1 cellular context compared by ENCODE assay signal in the genomic region with DNA sequence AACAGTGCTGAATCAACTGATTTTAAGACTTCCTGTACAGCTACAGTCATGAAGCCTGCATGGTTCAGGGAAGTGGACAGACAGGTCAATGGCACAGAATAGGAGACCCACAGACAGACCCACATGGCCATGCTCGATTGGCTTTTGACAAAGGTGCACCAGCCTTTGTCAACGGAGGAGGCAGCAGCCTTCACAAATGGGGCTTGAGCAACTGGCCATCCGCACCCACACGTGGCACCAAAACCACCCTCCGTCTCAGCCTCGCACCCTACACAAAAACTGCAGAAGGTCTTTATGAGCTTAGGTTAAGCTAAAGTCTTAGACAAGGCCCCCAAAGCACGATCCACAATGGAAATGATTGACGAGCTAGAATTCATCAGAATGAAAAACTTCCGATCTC.
TF ChIP-seq lines count a peak whose summit lies in the region.

No MANE protein-coding gene starts in this region.

TF ChIP-seq in H1, 55 proteins besides CTCF, POLR2A, EP300 and RAD21:
- TF ChIP-seq KDM1A (IDR thresholded peaks at IDR 0.05; ENCODE audit: borderline replicate concordance, low read length) = no peak
- no peak for TF ChIP-seq ZNF274 (IDR thresholded peaks at IDR 0.05; ENCODE audit: borderline replicate concordance, extremely low read depth, low read length)
- TF ChIP-seq EGR1 (IDR thresholded peaks at IDR 0.05; ENCODE audit: borderline replicate concordance, low read depth, low read length) = no peak
- no peak for TF ChIP-seq CBX8 (IDR thresholded peaks at IDR 0.05; ENCODE audit: borderline replicate concordance, low read depth, low read length)
- TF ChIP-seq, protein P1, sequence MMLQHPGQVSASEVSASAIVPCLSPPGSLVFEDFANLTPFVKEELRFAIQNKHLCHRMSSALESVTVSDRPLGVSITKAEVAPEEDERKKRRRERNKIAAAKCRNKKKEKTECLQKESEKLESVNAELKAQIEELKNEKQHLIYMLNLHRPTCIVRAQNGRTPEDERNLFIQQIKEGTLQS (IDR thresholded peaks at IDR 0.05; ENCODE audit: insufficient read depth, low read depth, low read length) = no peak
- TF ChIP-seq SRF (IDR thresholded peaks at IDR 0.05; ENCODE audit: low read depth, low read length) = no peak
- TF ChIP-seq GTF2F1 (IDR thresholded peaks at IDR 0.05; ENCODE audit: borderline replicate concordance, low read depth, low read length) = no peak
- TF ChIP-seq SIX5 (IDR thresholded peaks at IDR 0.05; ENCODE audit: low read depth, low read length) = no peak
- no peak for TF ChIP-seq GABPA (IDR thresholded peaks at IDR 0.05; ENCODE audit: borderline replicate concordance, insufficient read depth, low read length)
- TF ChIP-seq, protein P2, sequence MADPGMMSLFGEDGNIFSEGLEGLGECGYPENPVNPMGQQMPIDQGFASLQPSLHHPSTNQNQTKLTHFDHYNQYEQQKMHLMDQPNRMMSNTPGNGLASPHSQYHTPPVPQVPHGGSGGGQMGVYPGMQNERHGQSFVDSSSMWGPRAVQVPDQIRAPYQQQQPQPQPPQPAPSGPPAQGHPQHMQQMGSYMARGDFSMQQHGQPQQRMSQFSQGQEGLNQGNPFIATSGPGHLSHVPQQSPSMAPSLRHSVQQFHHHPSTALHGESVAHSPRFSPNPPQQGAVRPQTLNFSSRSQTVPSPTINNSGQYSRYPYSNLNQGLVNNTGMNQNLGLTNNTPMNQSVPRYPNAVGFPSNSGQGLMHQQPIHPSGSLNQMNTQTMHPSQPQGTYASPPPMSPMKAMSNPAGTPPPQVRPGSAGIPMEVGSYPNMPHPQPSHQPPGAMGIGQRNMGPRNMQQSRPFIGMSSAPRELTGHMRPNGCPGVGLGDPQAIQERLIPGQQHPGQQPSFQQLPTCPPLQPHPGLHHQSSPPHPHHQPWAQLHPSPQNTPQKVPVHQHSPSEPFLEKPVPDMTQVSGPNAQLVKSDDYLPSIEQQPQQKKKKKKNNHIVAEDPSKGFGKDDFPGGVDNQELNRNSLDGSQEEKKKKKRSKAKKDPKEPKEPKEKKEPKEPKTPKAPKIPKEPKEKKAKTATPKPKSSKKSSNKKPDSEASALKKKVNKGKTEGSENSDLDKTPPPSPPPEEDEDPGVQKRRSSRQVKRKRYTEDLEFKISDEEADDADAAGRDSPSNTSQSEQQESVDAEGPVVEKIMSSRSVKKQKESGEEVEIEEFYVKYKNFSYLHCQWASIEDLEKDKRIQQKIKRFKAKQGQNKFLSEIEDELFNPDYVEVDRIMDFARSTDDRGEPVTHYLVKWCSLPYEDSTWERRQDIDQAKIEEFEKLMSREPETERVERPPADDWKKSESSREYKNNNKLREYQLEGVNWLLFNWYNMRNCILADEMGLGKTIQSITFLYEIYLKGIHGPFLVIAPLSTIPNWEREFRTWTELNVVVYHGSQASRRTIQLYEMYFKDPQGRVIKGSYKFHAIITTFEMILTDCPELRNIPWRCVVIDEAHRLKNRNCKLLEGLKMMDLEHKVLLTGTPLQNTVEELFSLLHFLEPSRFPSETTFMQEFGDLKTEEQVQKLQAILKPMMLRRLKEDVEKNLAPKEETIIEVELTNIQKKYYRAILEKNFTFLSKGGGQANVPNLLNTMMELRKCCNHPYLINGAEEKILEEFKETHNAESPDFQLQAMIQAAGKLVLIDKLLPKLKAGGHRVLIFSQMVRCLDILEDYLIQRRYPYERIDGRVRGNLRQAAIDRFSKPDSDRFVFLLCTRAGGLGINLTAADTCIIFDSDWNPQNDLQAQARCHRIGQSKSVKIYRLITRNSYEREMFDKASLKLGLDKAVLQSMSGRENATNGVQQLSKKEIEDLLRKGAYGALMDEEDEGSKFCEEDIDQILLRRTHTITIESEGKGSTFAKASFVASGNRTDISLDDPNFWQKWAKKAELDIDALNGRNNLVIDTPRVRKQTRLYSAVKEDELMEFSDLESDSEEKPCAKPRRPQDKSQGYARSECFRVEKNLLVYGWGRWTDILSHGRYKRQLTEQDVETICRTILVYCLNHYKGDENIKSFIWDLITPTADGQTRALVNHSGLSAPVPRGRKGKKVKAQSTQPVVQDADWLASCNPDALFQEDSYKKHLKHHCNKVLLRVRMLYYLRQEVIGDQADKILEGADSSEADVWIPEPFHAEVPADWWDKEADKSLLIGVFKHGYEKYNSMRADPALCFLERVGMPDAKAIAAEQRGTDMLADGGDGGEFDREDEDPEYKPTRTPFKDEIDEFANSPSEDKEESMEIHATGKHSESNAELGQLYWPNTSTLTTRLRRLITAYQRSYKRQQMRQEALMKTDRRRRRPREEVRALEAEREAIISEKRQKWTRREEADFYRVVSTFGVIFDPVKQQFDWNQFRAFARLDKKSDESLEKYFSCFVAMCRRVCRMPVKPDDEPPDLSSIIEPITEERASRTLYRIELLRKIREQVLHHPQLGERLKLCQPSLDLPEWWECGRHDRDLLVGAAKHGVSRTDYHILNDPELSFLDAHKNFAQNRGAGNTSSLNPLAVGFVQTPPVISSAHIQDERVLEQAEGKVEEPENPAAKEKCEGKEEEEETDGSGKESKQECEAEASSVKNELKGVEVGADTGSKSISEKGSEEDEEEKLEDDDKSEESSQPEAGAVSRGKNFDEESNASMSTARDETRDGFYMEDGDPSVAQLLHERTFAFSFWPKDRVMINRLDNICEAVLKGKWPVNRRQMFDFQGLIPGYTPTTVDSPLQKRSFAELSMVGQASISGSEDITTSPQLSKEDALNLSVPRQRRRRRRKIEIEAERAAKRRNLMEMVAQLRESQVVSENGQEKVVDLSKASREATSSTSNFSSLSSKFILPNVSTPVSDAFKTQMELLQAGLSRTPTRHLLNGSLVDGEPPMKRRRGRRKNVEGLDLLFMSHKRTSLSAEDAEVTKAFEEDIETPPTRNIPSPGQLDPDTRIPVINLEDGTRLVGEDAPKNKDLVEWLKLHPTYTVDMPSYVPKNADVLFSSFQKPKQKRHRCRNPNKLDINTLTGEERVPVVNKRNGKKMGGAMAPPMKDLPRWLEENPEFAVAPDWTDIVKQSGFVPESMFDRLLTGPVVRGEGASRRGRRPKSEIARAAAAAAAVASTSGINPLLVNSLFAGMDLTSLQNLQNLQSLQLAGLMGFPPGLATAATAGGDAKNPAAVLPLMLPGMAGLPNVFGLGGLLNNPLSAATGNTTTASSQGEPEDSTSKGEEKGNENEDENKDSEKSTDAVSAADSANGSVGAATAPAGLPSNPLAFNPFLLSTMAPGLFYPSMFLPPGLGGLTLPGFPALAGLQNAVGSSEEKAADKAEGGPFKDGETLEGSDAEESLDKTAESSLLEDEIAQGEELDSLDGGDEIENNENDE (IDR thresholded peaks at IDR 0.05; ENCODE audit: insufficient replicate concordance, low read length) = no peak
- no peak for TF ChIP-seq CHD2 (IDR thresholded peaks at IDR 0.05; ENCODE audit: low read length)
- no peak for TF ChIP-seq TAF1 (IDR thresholded peaks at IDR 0.05; ENCODE audit: low read depth, low read length)
- no peak for TF ChIP-seq RFX5 (IDR thresholded peaks at IDR 0.05; ENCODE audit: borderline replicate concordance, low read depth, low read length)
- TF ChIP-seq BRCA1 (IDR thresholded peaks at IDR 0.05; ENCODE audit: low read depth, low read length) = no peak
- TF ChIP-seq TCF12 (IDR thresholded peaks at IDR 0.05; ENCODE audit: low read depth, low read length) = no peak
- no peak for TF ChIP-seq SP1 (IDR thresholded peaks at IDR 0.05; ENCODE audit: low read depth, low read length)
- TF ChIP-seq JUN (IDR thresholded peaks at IDR 0.05; ENCODE audit: low read depth, low read length) = no peak
- no peak for TF ChIP-seq RXRA (IDR thresholded peaks at IDR 0.05; ENCODE audit: insufficient read depth, low read depth, low read length)
- TF ChIP-seq NANOG (IDR thresholded peaks at IDR 0.05; ENCODE audit: insufficient read depth, low read depth, low read length, poor library complexity, severe bottlenecking) = no peak
- TF ChIP-seq SP4 (IDR thresholded peaks at IDR 0.05; ENCODE audit: low read length) = no peak
TF ChIP-seq in H1: peak in this region for 0.
